Comparison of ENCODE assay signal across 15 cellular contexts in the genomic region with DNA sequence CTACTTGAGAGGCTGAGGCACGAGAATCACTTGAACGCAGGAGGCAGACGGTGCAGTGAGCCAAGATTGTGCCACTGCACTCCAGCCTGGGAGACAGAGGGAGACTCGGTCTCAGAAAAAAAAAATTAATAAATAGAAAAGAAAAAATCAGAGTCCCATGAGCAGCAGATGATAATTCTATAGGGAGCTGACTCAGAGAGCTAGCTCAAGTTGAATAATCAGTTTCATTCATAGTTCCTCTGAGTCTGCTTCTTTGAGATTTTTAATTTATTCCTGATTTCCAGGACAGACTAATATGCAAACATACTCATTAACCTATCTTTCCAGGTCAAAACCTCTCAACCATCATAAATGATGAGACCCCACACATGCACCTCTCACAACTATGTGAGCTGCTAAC. TPM values are rescaled to one million over a fixed set of nuclear protein-coding genes. Genes with fewer than 3 reads are reported as not detected.
DNase-seq lines count a peak whose midpoint lies in the region; ATAC-seq and TF ChIP-seq lines count a peak whose summit lies in the region.
"Had no signal": no experiment of that assay in that cellular context is flagged by ENCODE, and none has a peak within 500 bp of the region (broad histone marks: within the 10 kb centered on the region; RNA-seq: fewer than 3 reads in every experiment).

No MANE protein-coding gene starts in this region.

- no peaks in the 10 kb centered on the region for H3K9me3 ChIP-seq in neuronal stem cell (replicated peaks in 1 of 2; ENCODE audit: control insufficient read depth in 2 of 2, insufficient read depth in 1 of 2, low read depth in 1 of 2, low read length in 2 of 2)
- H3K9me3 ChIP-seq: Caco-2, HAP-1 had no signal

- DNase-seq in SK-MEL-5 (ENCODE audit: low read depth, low spot score) (peak; percentile 79), foreskin melanocyte (peak; percentile 78), neuronal stem cell (ENCODE audit: low spot score) (no peak), DMS79 treated with DMSO at 0.1 percent for 48 hours (lab: John Stamatoyannopoulos, UW) (no peak), GM10266 (ENCODE audit: extremely low spot score) (no peak)
- DNase-seq: C1 segment of cervical spinal cord; Caco-2; CD4-positive, alpha-beta memory T cell; DMS153; EL; GDM1; GOT3; HFFc6 had no signal

- peaks cover 4 to 23% of the 10 kb centered on the region in 2 donors for H3K4me1 ChIP-seq in neuronal stem cell (ENCODE audit: control insufficient read depth in 2 of 2, insufficient read depth in 1 of 2, low read depth in 1 of 2, low read length in 2 of 2)
- H3K4me1 ChIP-seq: Caco-2 had no signal

- H3K27me3 ChIP-seq in neuronal stem cell (ENCODE audit: control insufficient read depth in 3 of 3, insufficient read depth in 3 of 3, low read depth in 1 of 3, low read length in 3 of 3), result no peaks in the 10 kb centered on the region

- no peak overlapping the region for H2BK15ac ChIP-seq in neuronal stem cell (ENCODE audit: low read length)

- H3K27ac ChIP-seq in neuronal stem cell (replicated peaks; ENCODE audit: low read length), result no peak overlapping the region

- no peak overlapping the region for H2BK12ac ChIP-seq in neuronal stem cell (ENCODE audit: low read length)

- H3K4ac ChIP-seq in neuronal stem cell (ENCODE audit: low read length), result no peak overlapping the region

- no peak overlapping the region for H2BK5ac ChIP-seq in neuronal stem cell (ENCODE audit: low read length)

- TF ChIP-seq CTCF in GM10266 (IDR thresholded peaks at IDR 0.05; ENCODE audit: control insufficient read depth, insufficient read depth, low read depth, missing control alignments), result no peak

- peak overlapping the region; percentile 41 for H2AK5ac ChIP-seq in neuronal stem cell (ENCODE audit: low read depth, low read length)

- H2AFZ ChIP-seq in neuronal stem cell (ENCODE audit: low read length), result no peak overlapping the region

- no peak overlapping the region for H3K4me3 ChIP-seq in neuronal stem cell (ENCODE audit: low read length in 2 of 2)
- H3K4me3 ChIP-seq: HAP-1 had no signal

- H4K91ac ChIP-seq in neuronal stem cell (ENCODE audit: low read depth, low read length, poor library complexity), result no peak overlapping the region

- no peak overlapping the region for H3K14ac ChIP-seq in neuronal stem cell (ENCODE audit: low read length)

- no peak overlapping the region for H3K4me2 ChIP-seq in neuronal stem cell (ENCODE audit: insufficient read depth, low read length, poor library complexity, severe bottlenecking)

- no peak overlapping the region for H3K9ac ChIP-seq in neuronal stem cell (ENCODE audit: low read depth, low read length, poor library complexity)

- H4K8ac ChIP-seq in neuronal stem cell (ENCODE audit: low read depth, low read length), result no peak overlapping the region

- no peak overlapping the region for H3K23ac ChIP-seq in neuronal stem cell (ENCODE audit: low read depth, low read length, poor library complexity)

- no peak for ATAC-seq in GM18519 (IDR thresholded peaks at IDR 0.05; ENCODE audit: low FRiP score, unreplicated experiment)

- no peaks in the 10 kb centered on the region for H3K36me3 ChIP-seq in neuronal stem cell (replicated peaks in 1 of 2; ENCODE audit: control insufficient read depth in 2 of 2, insufficient read depth in 2 of 2, low read length in 2 of 2)
- H3K36me3 ChIP-seq: HAP-1 had no signal

- H3K79me1 ChIP-seq in neuronal stem cell (ENCODE audit: low read depth, low read length), result no peaks in the 10 kb centered on the region

- in situ Hi-C loops in SK-MEL-5 (cut with HindIII; ENCODE audit: low pct_unique_long_range_greater_than_20kb, low sequenced_read_pairs), result no loop called here

- no CpG with 5 or more reads among the region's 4 CpGs for WGBS in neuronal stem cell (ENCODE audit: extremely low coverage in 2 of 2, insufficient read length in 2 of 2, insufficient replicate concordance in 1 of 2), 2 donors

- no peak overlapping the region for H3K18ac ChIP-seq in neuronal stem cell (ENCODE audit: low read length)

- no peak overlapping the region for H2BK120ac ChIP-seq in neuronal stem cell (ENCODE audit: low read depth, low read length)

RNA-seq across cellular contexts. Expression of gene PTX3, which starts 55.0 kb away (rescaled TPM):
- not detected in 2 replicates for total RNA-seq in SK-MEL-5 (2014; rRNA removed; shearing (Covaris generic))
- 0.11 and 0.14 TPM in 2 replicates for polyA plus RNA-seq in SK-MEL-5 (2015; cell fraction: cytosol; rRNA removed)
- 0.19 TPM in 1 of 2 replicates, not detected in the other for polyA plus RNA-seq in SK-MEL-5 (2015; cell fraction: nucleus; rRNA removed)
- 24.6 TPM for polyA plus RNA-seq in neuronal stem cell (2013, experiment 1 of 2)
- 25.5 TPM for polyA plus RNA-seq in neuronal stem cell (2013, experiment 2 of 2)
- total RNA-seq: Caco-2 had no signal
- polyA plus RNA-seq: CD4-positive, alpha-beta memory T cell had no signal

Comparison
In these comparisons a context has a peak if more than half of its experiments do, and no peak if none do; other contexts are left out.
1. DNase-seq: peak in SK-MEL-5 (single experiment) and foreskin melanocyte (single experiment); none in neuronal stem cell (single experiment), DMS79 treated with DMSO at 0.1 percent for 48 hours (single experiment) and GM10266 (single experiment).